Comparison of ENCODE assay signal across 22 cellular contexts in genomic region chr1:176577651-176578197, GRCh38.
A peak's percentile ranks its signal among the peaks of the same experiment; 100 is the strongest.
DNase-seq lines count a peak whose midpoint lies in the region; ATAC-seq, FAIRE-seq and TF ChIP-seq lines count a peak whose summit lies in the region.
"Had no signal": no experiment of that assay in that cellular context is flagged by ENCODE, and none has a peak within 500 bp of the region (broad histone marks: within the 10 kb centered on the region; RNA-seq: fewer than 3 reads in every experiment).

No MANE protein-coding gene starts in this region.

- H3K4me3 ChIP-seq in ACC112 (ENCODE audit: low read depth, low read length) (no peak overlapping the region), bronchial epithelial cell (ENCODE audit: low read depth, low read length) (no peak overlapping the region), right lobe of liver (no peak overlapping the region), ascending aorta (no peak overlapping the region)
- H3K4me3 ChIP-seq: BLaER1, HAP-1 had no signal

- WGBS in right lobe of liver (ENCODE audit: insufficient coverage, low coverage, low lambda C conversion rate, missing lambda C conversion rate): 6% methylated on average over 4 of the region's 4 CpGs

- no peaks in the 10 kb centered on the region for H3K79me2 ChIP-seq in ACC112 (ENCODE audit: control insufficient read depth, insufficient read depth, low read length, unreplicated experiment)

- FAIRE-seq in bronchial epithelial cell (lab: Jason Lieb, UNC): peak; percentile 66
- FAIRE-seq: RCC 7860 had no signal

- H3K36me3 ChIP-seq in ACC112 (ENCODE audit: insufficient read depth, low read length) (no peaks in the 10 kb centered on the region), bronchial epithelial cell (ENCODE audit: control insufficient read depth, insufficient read depth, low read length) (no peaks in the 10 kb centered on the region), right lobe of liver (no peaks in the 10 kb centered on the region), ascending aorta (no peaks in the 10 kb centered on the region)
- H3K36me3 ChIP-seq: BLaER1, HAP-1 had no signal

- intact Hi-C loops in right lobe of liver (cut with DNase I): no loop called here
- intact Hi-C loops in ascending aorta (cut with DNase I): no loop called here

- peak; percentile 22 to 74 (median 68) for ATAC-seq in right lobe of liver
- ATAC-seq in GM19463 (IDR thresholded peaks at IDR 0.05; ENCODE audit: unreplicated experiment): no peak

- TF ChIP-seq POLR2A in right lobe of liver (IDR thresholded peaks at IDR 0.05): no peak

- H2AFZ ChIP-seq in ACC112 (ENCODE audit: low read length, unreplicated experiment): peak overlapping the region; percentile 38

- TF ChIP-seq CTCF in bronchial epithelial cell (IDR thresholded peaks at IDR 0.05; ENCODE audit: insufficient read depth, low read length, severe bottlenecking) (no peak), right lobe of liver (IDR thresholded peaks at IDR 0.05) (no peak), ascending aorta (IDR thresholded peaks at IDR 0.05) (no peak)

- no peaks in the 10 kb centered on the region for H3K27me3 ChIP-seq in ACC112 (ENCODE audit: insufficient read depth, low read length)
- H3K27me3 ChIP-seq in bronchial epithelial cell (ENCODE audit: control insufficient read depth, insufficient read depth, low read length): no peaks in the 10 kb centered on the region
- H3K27me3 ChIP-seq in right lobe of liver: no peaks in the 10 kb centered on the region
- no peaks in the 10 kb centered on the region for H3K27me3 ChIP-seq in ascending aorta
- H3K27me3 ChIP-seq: BLaER1 had no signal

- DNase-seq in bronchial epithelial cell (ENCODE audit: low read depth) (no peak), right lobe of liver (no peak), renal cortical epithelial cell (ENCODE audit: low read depth) (peak; percentile 9), ascending aorta (ENCODE audit: low spot score in 2 of 2) (no peak)
- no peak for DNase-seq in activated CD4-positive, alpha-beta T cell treated with anti-CD3 and anti-CD28 coated beads, Interleukin-2, amount 50 U/mL, for 48 hours
- no peak for DNase-seq in stimulated activated naive CD4-positive, alpha-beta T cell (lab: John Stamatoyannopoulos, UW)
- DNase-seq: 8988T; CD4-positive, CD25-positive, alpha-beta regulatory T cell; GOT3; Kasumi-1; NCI-H1092 treated with DMSO at 0.1 percent for 48 hours; NCI-H1436; NCI-H187; NCI-H2081 treated with DMSO at 0.1 percent for 48 hours; NCI-H524; NCI-H774; SK-N-SH had no signal

- H3K9me3 ChIP-seq in right lobe of liver: no peaks in the 10 kb centered on the region
- no peaks in the 10 kb centered on the region for H3K9me3 ChIP-seq in ascending aorta
- H3K9me3 ChIP-seq: BLaER1, HAP-1, SK-N-SH had no signal

- H3K4me1 ChIP-seq in ACC112 (ENCODE audit: control insufficient read depth, insufficient read depth, low read length, unreplicated experiment) (peaks cover 23% of the 10 kb centered on the region), right lobe of liver (no peaks in the 10 kb centered on the region), ascending aorta (peaks cover 0 to 16% of the 10 kb centered on the region in 2 donors)
- H3K4me1 ChIP-seq: BLaER1 had no signal

- H3K27ac ChIP-seq in ACC112 (ENCODE audit: low read depth, low read length) (no peak overlapping the region), right lobe of liver (no peak overlapping the region), ascending aorta (no peak overlapping the region)
- H3K27ac ChIP-seq: BLaER1 had no signal
